Comparison of ENCODE assay signal across 8 cellular contexts in the genomic region with DNA sequence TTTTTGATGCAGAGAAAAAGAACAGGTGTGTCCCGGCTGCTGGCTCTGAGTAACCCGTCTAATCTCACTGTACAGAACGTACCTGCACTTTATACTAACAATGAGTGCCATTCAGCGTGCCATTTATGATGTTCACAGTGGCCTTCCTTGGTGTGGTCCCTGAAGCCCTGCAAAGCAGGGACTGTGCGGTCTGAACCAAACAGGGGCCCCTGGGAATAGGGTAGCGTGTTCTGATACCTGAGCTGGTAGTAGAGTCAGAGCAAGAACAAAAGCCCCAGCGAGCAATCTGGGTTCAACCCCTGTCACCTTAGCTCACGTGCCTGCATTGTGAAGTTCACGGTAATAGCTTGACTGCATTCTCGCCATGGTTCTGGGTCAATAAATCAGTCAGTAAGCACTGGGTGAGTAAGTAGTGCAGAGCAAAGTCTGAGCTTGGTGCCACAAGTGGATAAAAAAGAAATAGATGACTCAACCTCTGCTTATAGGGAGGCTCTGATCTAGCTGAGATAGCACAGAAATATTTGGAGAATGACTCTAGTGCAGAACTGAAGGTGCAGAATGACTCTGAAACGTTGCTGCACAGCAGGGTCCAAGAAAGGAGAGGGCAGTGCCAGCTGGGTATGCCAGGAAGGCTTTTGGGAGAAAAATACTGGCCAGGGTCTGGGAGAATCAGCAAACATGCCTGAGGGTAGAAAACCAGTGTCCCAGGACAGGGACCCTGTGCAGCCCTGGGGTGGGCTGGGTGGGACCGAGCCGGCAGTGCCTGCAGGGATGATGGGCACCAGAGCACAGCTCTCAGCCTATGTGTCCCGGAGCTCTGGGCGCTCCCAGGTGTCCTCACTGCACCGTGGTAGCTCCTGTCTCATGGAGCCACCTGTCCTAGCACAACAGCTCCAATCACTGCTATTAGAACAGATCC.
DNase-seq lines count a peak whose midpoint lies in the region; ATAC-seq and TF ChIP-seq lines count a peak whose summit lies in the region.

No MANE protein-coding gene starts in this region.

- H3K36me3 ChIP-seq in GM23338 (ENCODE audit: insufficient read depth) (no peaks in the 10 kb centered on the region), Peyer's patch (no peaks in the 10 kb centered on the region)

- no peaks in the 10 kb centered on the region for H3K9me3 Mint-ChIP-seq in GM23338

- no peaks in the 10 kb centered on the region for H3K36me3 Mint-ChIP-seq in GM23338 (ENCODE audit: low read depth)

- H3F3A ChIP-seq in GM23338 (replicated peaks; ENCODE audit: low read depth) = no peaks in the 10 kb centered on the region

- H3K4me3 Mint-ChIP-seq in GM23338 = no peak overlapping the region

- H3K27me3 ChIP-seq in GM23338 (ENCODE audit: insufficient read depth) (no peaks in the 10 kb centered on the region), Peyer's patch (no peaks in the 10 kb centered on the region)

- H3K79me2 ChIP-seq in GM23338 (replicated peaks; ENCODE audit: insufficient read depth) = no peaks in the 10 kb centered on the region

- DNase-seq in DMS153 (lab: John Stamatoyannopoulos, UW) = peak; percentile 91
- DNase-seq in GM23338 (ENCODE audit: low spot score) = no peak
- DNase-seq in Peyer's patch = peak in 2 of 3 donors; percentile 78 to 82
- peak; percentile 89 for DNase-seq in iris pigment epithelial cell (ENCODE audit: low read depth)
- DNase-seq in NCI-H2029 (lab: John Stamatoyannopoulos, UW) = no peak
- DNase-seq in dermis blood vessel endothelial cell = no peak
- DNase-seq in hypothalamus (lab: John Stamatoyannopoulos, UW) = no peak
- no peak for DNase-seq in NCI-H146 (lab: John Stamatoyannopoulos, UW)

- no peak overlapping the region for H3K27ac Mint-ChIP-seq in GM23338

- H3K27ac ChIP-seq in GM23338 (ENCODE audit: low read depth) = no peak overlapping the region
- peak overlapping the region in 3 of 4 donors; percentile 60 to 90 (median 75) for H3K27ac ChIP-seq in Peyer's patch

- TF ChIP-seq CTCF in GM23338 (conservative IDR thresholded peaks at IDR 0.05; ENCODE audit: low read depth in 2 of 2) = no peak
- TF ChIP-seq CTCF in Peyer's patch (IDR thresholded peaks at IDR 0.05) = peak in 1 of 6 experiments; percentile 1

- ATAC-seq in GM23338 = no peak

- no peak overlapping the region for H3K4me3 ChIP-seq in GM23338
- H3K4me3 ChIP-seq in Peyer's patch = no peak overlapping the region

- H2AFZ ChIP-seq in GM23338 = 0 out of 2 replicates have a peak overlapping the region, but pooled peaks have one; percentile 18

- H3K27me3 Mint-ChIP-seq in GM23338 (ENCODE audit: insufficient read depth, low read depth, poor library complexity) = peaks cover 5% of the 10 kb centered on the region

- peaks cover 36% of the 10 kb centered on the region for H3K4me1 Mint-ChIP-seq in GM23338

- H3K9me3 ChIP-seq in Peyer's patch = no peaks in the 10 kb centered on the region

- peaks cover 20% of the 10 kb centered on the region for H3K4me1 ChIP-seq in GM23338 (ENCODE audit: insufficient read depth)
- peaks cover 0 to 25% (median 2%) of the 10 kb centered on the region in 4 donors for H3K4me1 ChIP-seq in Peyer's patch

- no peak overlapping the region for H3K4me2 ChIP-seq in GM23338

- peak; percentile 25 to 33 for TF ChIP-seq POLR2A in Peyer's patch (IDR thresholded peaks at IDR 0.05)

- H4K20me1 ChIP-seq in GM23338 (replicated peaks; ENCODE audit: insufficient read depth) = no peaks in the 10 kb centered on the region

- no peaks in the 10 kb centered on the region for H3K9me2 ChIP-seq in GM23338 (ENCODE audit: insufficient read depth)

TF ChIP-seq in GM23338, 12 proteins besides CTCF, POLR2A, EP300 and RAD21 (continues in another document):
- TF ChIP-seq POLR2AphosphoS5 (IDR thresholded peaks at IDR 0.05; ENCODE audit: low read depth) (no peak), STAT1 (IDR thresholded peaks at IDR 0.05; ENCODE audit: unreplicated experiment) (no peak), NANOG (IDR thresholded peaks at IDR 0.05; ENCODE audit: borderline replicate concordance) (no peak), CREB1 (CRISPR knock-in tag; IDR thresholded peaks at IDR 0.05; ENCODE audit: low read depth) (no peak), JUNB (IDR thresholded peaks at IDR 0.05; ENCODE audit: unreplicated experiment) (no peak), EZH2phosphoT487 (IDR thresholded peaks at IDR 0.05; ENCODE audit: unreplicated experiment) (no peak), ZNF114 (CRISPR knock-in tag; IDR thresholded peaks at IDR 0.05) (no peak), EZH2 (IDR thresholded peaks at IDR 0.05; ENCODE audit: low read depth, unreplicated experiment) (no peak), ZNF331 (CRISPR knock-in tag; IDR thresholded peaks at IDR 0.05; ENCODE audit: low read depth) (no peak)
- TF ChIP-seq, protein P1, sequence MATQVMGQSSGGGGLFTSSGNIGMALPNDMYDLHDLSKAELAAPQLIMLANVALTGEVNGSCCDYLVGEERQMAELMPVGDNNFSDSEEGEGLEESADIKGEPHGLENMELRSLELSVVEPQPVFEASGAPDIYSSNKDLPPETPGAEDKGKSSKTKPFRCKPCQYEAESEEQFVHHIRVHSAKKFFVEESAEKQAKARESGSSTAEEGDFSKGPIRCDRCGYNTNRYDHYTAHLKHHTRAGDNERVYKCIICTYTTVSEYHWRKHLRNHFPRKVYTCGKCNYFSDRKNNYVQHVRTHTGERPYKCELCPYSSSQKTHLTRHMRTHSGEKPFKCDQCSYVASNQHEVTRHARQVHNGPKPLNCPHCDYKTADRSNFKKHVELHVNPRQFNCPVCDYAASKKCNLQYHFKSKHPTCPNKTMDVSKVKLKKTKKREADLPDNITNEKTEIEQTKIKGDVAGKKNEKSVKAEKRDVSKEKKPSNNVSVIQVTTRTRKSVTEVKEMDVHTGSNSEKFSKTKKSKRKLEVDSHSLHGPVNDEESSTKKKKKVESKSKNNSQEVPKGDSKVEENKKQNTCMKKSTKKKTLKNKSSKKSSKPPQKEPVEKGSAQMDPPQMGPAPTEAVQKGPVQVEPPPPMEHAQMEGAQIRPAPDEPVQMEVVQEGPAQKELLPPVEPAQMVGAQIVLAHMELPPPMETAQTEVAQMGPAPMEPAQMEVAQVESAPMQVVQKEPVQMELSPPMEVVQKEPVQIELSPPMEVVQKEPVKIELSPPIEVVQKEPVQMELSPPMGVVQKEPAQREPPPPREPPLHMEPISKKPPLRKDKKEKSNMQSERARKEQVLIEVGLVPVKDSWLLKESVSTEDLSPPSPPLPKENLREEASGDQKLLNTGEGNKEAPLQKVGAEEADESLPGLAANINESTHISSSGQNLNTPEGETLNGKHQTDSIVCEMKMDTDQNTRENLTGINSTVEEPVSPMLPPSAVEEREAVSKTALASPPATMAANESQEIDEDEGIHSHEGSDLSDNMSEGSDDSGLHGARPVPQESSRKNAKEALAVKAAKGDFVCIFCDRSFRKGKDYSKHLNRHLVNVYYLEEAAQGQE (IDR thresholded peaks at IDR 0.05; ENCODE audit: unreplicated experiment) = no peak
- TF ChIP-seq, protein P2, sequence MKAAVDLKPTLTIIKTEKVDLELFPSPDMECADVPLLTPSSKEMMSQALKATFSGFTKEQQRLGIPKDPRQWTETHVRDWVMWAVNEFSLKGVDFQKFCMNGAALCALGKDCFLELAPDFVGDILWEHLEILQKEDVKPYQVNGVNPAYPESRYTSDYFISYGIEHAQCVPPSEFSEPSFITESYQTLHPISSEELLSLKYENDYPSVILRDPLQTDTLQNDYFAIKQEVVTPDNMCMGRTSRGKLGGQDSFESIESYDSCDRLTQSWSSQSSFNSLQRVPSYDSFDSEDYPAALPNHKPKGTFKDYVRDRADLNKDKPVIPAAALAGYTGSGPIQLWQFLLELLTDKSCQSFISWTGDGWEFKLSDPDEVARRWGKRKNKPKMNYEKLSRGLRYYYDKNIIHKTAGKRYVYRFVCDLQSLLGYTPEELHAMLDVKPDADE (IDR thresholded peaks at IDR 0.05) = no peak

Comparison
In these comparisons a context has a peak if more than half of its experiments do, and no peak if none do; other contexts are left out.
1. DNase-seq: peak in DMS153 (single experiment), Peyer's patch (2 of 3) and iris pigment epithelial cell (single experiment); none in GM23338 (single experiment), NCI-H2029 (single experiment), dermis blood vessel endothelial cell (single experiment), hypothalamus (0 of 51) and NCI-H146 (single experiment).